Comparison of ENCODE assay signal across 7 cellular contexts in genomic region chr11:46112961-46113617, GRCh38. TPM values are rescaled to one million over a fixed set of nuclear protein-coding genes. Genes with fewer than 3 reads are reported as not detected.
A peak's percentile ranks its signal among the peaks of the same experiment; 100 is the strongest.
DNase-seq lines count a peak whose midpoint lies in the region; ATAC-seq and TF ChIP-seq lines count a peak whose summit lies in the region.

No MANE protein-coding gene starts in this region.

- no peak overlapping the region for H3K4me3 Mint-ChIP-seq in natural killer cell treated with Interleukin-12 subunit alpha and Interleukin-12 subunit beta and Interleukin-15 and Interleukin-18, amount 100 ng/mL, for 72 hours
- no peak overlapping the region for H3K4me3 Mint-ChIP-seq in chondrocyte (ENCODE audit: unreplicated experiment)

- H3K27ac ChIP-seq in DOHH2 (ENCODE audit: low read depth, low read length), result no peak overlapping the region
- no peak overlapping the region for H3K27ac ChIP-seq in Karpas-422 (ENCODE audit: low read length)

- peak overlapping the region; percentile 6; the same call in 1 of the 2 replicates for H3K4me2 ChIP-seq in DOHH2 (ENCODE audit: low read length)
- peak overlapping the region; percentile 25 for H3K4me2 ChIP-seq in Karpas-422 (ENCODE audit: low read depth, low read length, poor library complexity, severe bottlenecking)

- H3K36me3 Mint-ChIP-seq in natural killer cell treated with Interleukin-12 subunit alpha and Interleukin-12 subunit beta and Interleukin-15 and Interleukin-18, amount 100 ng/mL, for 72 hours, result no peaks in the 10 kb centered on the region
- H3K36me3 Mint-ChIP-seq in chondrocyte (ENCODE audit: low read depth), result no peaks in the 10 kb centered on the region

- H3K36me3 ChIP-seq in DOHH2 (ENCODE audit: control insufficient read depth, low read length) (peaks cover 3% of the 10 kb centered on the region; the same call in 1 of the 2 replicates), Karpas-422 (ENCODE audit: insufficient read depth, low read length) (no peaks in the 10 kb centered on the region)

- H3F3A ChIP-seq in DOHH2 (ENCODE audit: control insufficient read depth, insufficient read depth), result peaks cover 13% of the 10 kb centered on the region; the same call in 1 of the 2 replicates

- H3K9me3 ChIP-seq in DOHH2 (ENCODE audit: control insufficient read depth, insufficient read depth, low read length) (no peaks in the 10 kb centered on the region), Karpas-422 (ENCODE audit: low read length) (no peaks in the 10 kb centered on the region)

- no peaks in the 10 kb centered on the region; the same call in 1 of the 2 replicates for H4K20me1 ChIP-seq in DOHH2 (ENCODE audit: control insufficient read depth, insufficient read depth, low read depth, low read length)
- no peaks in the 10 kb centered on the region for H4K20me1 ChIP-seq in Karpas-422 (ENCODE audit: insufficient read depth, low read depth, low read length)

- ATAC-seq in GM19468 (IDR thresholded peaks at IDR 0.05; ENCODE audit: extremely low read depth, unreplicated experiment), result peak; percentile 71
- ATAC-seq in natural killer cell treated with Interleukin-12 subunit alpha and Interleukin-12 subunit beta and Interleukin-15 and Interleukin-18, amount 100 ng/mL, for 72 hours, result peak; percentile 92 to 94

- no peak overlapping the region for H2AFZ ChIP-seq in Karpas-422 (ENCODE audit: low read length)

- H3K4me3 ChIP-seq in DOHH2 (ENCODE audit: low read length) (no peak overlapping the region), Karpas-422 (ENCODE audit: low read length) (peak overlapping the region; percentile 2; the same call in 1 of the 2 replicates)

- H3K9me2 ChIP-seq in DOHH2 (replicated peaks; ENCODE audit: control insufficient read depth, low read length), result no peaks in the 10 kb centered on the region
- no peaks in the 10 kb centered on the region for H3K9me2 ChIP-seq in Karpas-422 (replicated peaks; ENCODE audit: insufficient read depth, low read length)

- H3K27me3 ChIP-seq in DOHH2 (ENCODE audit: control insufficient read depth, low read length), result no peaks in the 10 kb centered on the region
- H3K27me3 ChIP-seq in Karpas-422 (ENCODE audit: low read length), result no peaks in the 10 kb centered on the region

- TF ChIP-seq CTCF in DOHH2 (IDR thresholded peaks at IDR 0.05; ENCODE audit: low read depth, low read length, poor library complexity, severe bottlenecking) (no peak), chondrocyte (IDR thresholded peaks at IDR 0.05) (no peak)

- peaks cover 21 to 41% of the 10 kb centered on the region in 2 donors for H3K4me1 Mint-ChIP-seq in natural killer cell treated with Interleukin-12 subunit alpha and Interleukin-12 subunit beta and Interleukin-15 and Interleukin-18, amount 100 ng/mL, for 72 hours (ENCODE audit: low read depth in 2 of 2)
- peaks cover 47% of the 10 kb centered on the region for H3K4me1 Mint-ChIP-seq in chondrocyte (ENCODE audit: low read depth)

- H3K27ac Mint-ChIP-seq in natural killer cell treated with Interleukin-12 subunit alpha and Interleukin-12 subunit beta and Interleukin-15 and Interleukin-18, amount 100 ng/mL, for 72 hours, result no peak overlapping the region
- no peak overlapping the region for H3K27ac Mint-ChIP-seq in chondrocyte (ENCODE audit: unreplicated experiment)

- H3K4me1 ChIP-seq in DOHH2 (ENCODE audit: control insufficient read depth, low read length) (peaks cover 57% of the 10 kb centered on the region), Karpas-422 (ENCODE audit: low read length) (peaks cover 73% of the 10 kb centered on the region)

- peak; percentile 90 for DNase-seq in Karpas-422
- peak; percentile 69 for DNase-seq in SK-N-DZ (ENCODE audit: low spot score)
- DNase-seq in epidermal melanocyte (ENCODE audit: insufficient read length, low spot score), result peak; percentile 63
- DNase-seq in natural killer cell treated with Interleukin-12 subunit alpha and Interleukin-12 subunit beta and Interleukin-15 and Interleukin-18, amount 100 ng/mL, for 72 hours (ENCODE audit: low spot score), result no peak
- no peak for DNase-seq in chondrocyte (ENCODE audit: low spot score)

- H3K79me2 ChIP-seq in DOHH2 (ENCODE audit: control insufficient read depth, low read length) (peaks cover 91% of the 10 kb centered on the region), Karpas-422 (ENCODE audit: low read length) (peaks cover 97% of the 10 kb centered on the region)

- no peaks in the 10 kb centered on the region for H3K9me3 Mint-ChIP-seq in natural killer cell treated with Interleukin-12 subunit alpha and Interleukin-12 subunit beta and Interleukin-15 and Interleukin-18, amount 100 ng/mL, for 72 hours
- no peaks in the 10 kb centered on the region for H3K9me3 Mint-ChIP-seq in chondrocyte (ENCODE audit: low read depth)

- no peak overlapping the region for H3K9ac ChIP-seq in Karpas-422 (ENCODE audit: low read length)

- H3K27me3 Mint-ChIP-seq in natural killer cell treated with Interleukin-12 subunit alpha and Interleukin-12 subunit beta and Interleukin-15 and Interleukin-18, amount 100 ng/mL, for 72 hours, result no peaks in the 10 kb centered on the region
- no peaks in the 10 kb centered on the region for H3K27me3 Mint-ChIP-seq in chondrocyte (ENCODE audit: low read depth)

RNA-seq across cellular contexts. Expression of gene PHF21A, which starts 8.2 kb away (rescaled TPM):
- total RNA-seq in Karpas-422 (2014; rRNA removed; shearing (Covaris generic); ENCODE audit: low replicate concordance), result 33.0 and 51.7 TPM in 2 replicates
- 21.3 and 23.1 TPM in 2 replicates for polyA plus RNA-seq in SK-N-DZ (2014; cell fraction: cytosol; rRNA removed)
- polyA plus RNA-seq in SK-N-DZ (2014; cell fraction: nucleus; rRNA removed), result 39.8 and 51.8 TPM in 2 replicates
- total RNA-seq in natural killer cell treated with Interleukin-12 subunit alpha and Interleukin-12 subunit beta and Interleukin-15 and Interleukin-18, amount 100 ng/mL, for 72 hours, result 10 to 100 TPM; 50.3 to 64.3 TPM
- total RNA-seq in chondrocyte, result 35.9 to 40.7 TPM (median 36.2 TPM) in 3 replicates

Comparison
In these comparisons a context has a peak if more than half of its experiments do, and no peak if none do; other contexts are left out.
1. DNase-seq: peak in Karpas-422 (single experiment), SK-N-DZ (single experiment) and epidermal melanocyte (single experiment); none in natural killer cell treated with Interleukin-12 subunit alpha and Interleukin-12 subunit beta and Interleukin-15 and Interleukin-18, amount 100 ng/mL, for 72 hours (single experiment) and chondrocyte (single experiment).